ENCODE assay signal across 2 cellular contexts in genomic region chr22:24231706-24232105, GRCh38.
TF ChIP-seq lines count a peak whose summit lies in the region.

No MANE protein-coding gene starts in this region.

TF ChIP-seq in IMR-90, 13 proteins besides CTCF, POLR2A, EP300 and RAD21:
- TF ChIP-seq USF2 (IDR thresholded peaks at IDR 0.05; ENCODE audit: low read depth, low read length): no peak
- TF ChIP-seq RFX5 (IDR thresholded peaks at IDR 0.05; ENCODE audit: low read depth, low read length): no peak
- TF ChIP-seq ELK1 (IDR thresholded peaks at IDR 0.05; ENCODE audit: borderline replicate concordance, low read depth, low read length): no peak

TF ChIP-seq in HepG2, 621 proteins besides CTCF, POLR2A, EP300 and RAD21:
- TF ChIP-seq GABPB1 (CRISPR knock-in tag; IDR thresholded peaks at IDR 0.05) (0 out of 2 replicates have a peak, but pooled peaks have one; percentile 11), ZSCAN20 (CRISPR knock-in tag; IDR thresholded peaks at IDR 0.05; ENCODE audit: borderline replicate concordance) (no peak), NCOA5 (CRISPR knock-in tag; IDR thresholded peaks at IDR 0.05) (no peak)
